ENCODE assay signal across 8 cellular contexts in genomic region chr7:87627634-87627994, GRCh38. TPM values are rescaled to one million over a fixed set of nuclear protein-coding genes. Genes with fewer than 3 reads are reported as not detected.
A peak's percentile ranks its signal among the peaks of the same experiment; 100 is the strongest.
DNase-seq lines count a peak whose midpoint lies in the region; ATAC-seq and TF ChIP-seq lines count a peak whose summit lies in the region.

No MANE protein-coding gene starts in this region.

- H3K27ac ChIP-seq in psoas muscle, result peak overlapping the region; percentile 44

- H3K27me3 Mint-ChIP-seq in activated CD4-positive, alpha-beta T cell treated with anti-CD3 and anti-CD28 coated beads for 36 hours, result peaks cover 10% of the 10 kb centered on the region
- H3K27me3 Mint-ChIP-seq in activated B cell treated with CpG ODN at 0.5 μM for 24 hours, result peaks cover 7% of the 10 kb centered on the region

- ATAC-seq in activated CD4-positive, alpha-beta T cell treated with anti-CD3 and anti-CD28 coated beads for 36 hours, result peak; percentile 33
- ATAC-seq in HG02970 (IDR thresholded peaks at IDR 0.05; ENCODE audit: low FRiP score, unreplicated experiment), result peak; percentile 27
- ATAC-seq in activated B cell treated with CpG ODN at 0.5 μM for 24 hours (ENCODE audit: low read depth), result peak; percentile 6
- peak; percentile 12 for ATAC-seq in Right ventricle myocardium inferior
- peak; percentile 20 to 50 (median 44) for ATAC-seq in psoas muscle

- H3K27ac Mint-ChIP-seq in activated CD4-positive, alpha-beta T cell treated with anti-CD3 and anti-CD28 coated beads for 36 hours, result no peak overlapping the region
- H3K27ac Mint-ChIP-seq in activated B cell treated with CpG ODN at 0.5 μM for 24 hours, result no peak overlapping the region

- peak overlapping the region; percentile 74 for H3K4me3 Mint-ChIP-seq in activated CD4-positive, alpha-beta T cell treated with anti-CD3 and anti-CD28 coated beads for 36 hours
- peak overlapping the region; percentile 83 for H3K4me3 Mint-ChIP-seq in activated B cell treated with CpG ODN at 0.5 μM for 24 hours

- no peaks in the 10 kb centered on the region for H3K9me3 Mint-ChIP-seq in activated CD4-positive, alpha-beta T cell treated with anti-CD3 and anti-CD28 coated beads for 36 hours (ENCODE audit: low read depth)
- H3K9me3 Mint-ChIP-seq in activated B cell treated with CpG ODN at 0.5 μM for 24 hours, result no peaks in the 10 kb centered on the region

- TF ChIP-seq CTCF in activated B cell treated with CpG ODN at 0.5 μM for 24 hours (IDR thresholded peaks at IDR 0.05) (no peak), psoas muscle (IDR thresholded peaks at IDR 0.05) (no peak)

- CTCF ChIA-PET in activated CD4-positive, alpha-beta T cell treated with anti-CD3 and anti-CD28 coated beads for 36 hours (lab: Charles Lee), result interaction anchor here (0.6 to 1.7 kb wide), 4 partner anchors 27 to 505 kb away, joined by 3 to 5 read pairs (median 3); partner anchors contain the start of gene ABCB1
- CTCF ChIA-PET in activated B cell treated with CpG ODN at 0.5 μM for 24 hours (lab: Charles Lee), result no interaction called here

- H3K4me1 Mint-ChIP-seq in activated CD4-positive, alpha-beta T cell treated with anti-CD3 and anti-CD28 coated beads for 36 hours, result peaks cover 10% of the 10 kb centered on the region
- H3K4me1 Mint-ChIP-seq in activated B cell treated with CpG ODN at 0.5 μM for 24 hours, result peaks cover 11% of the 10 kb centered on the region

- H3K4me3 ChIP-seq in psoas muscle, result peak overlapping the region; percentile 82

- no peaks in the 10 kb centered on the region for H3K27me3 ChIP-seq in psoas muscle (ENCODE audit: insufficient read depth in 3 of 3, low read length in 2 of 3)

- DNase-seq in activated CD4-positive, alpha-beta T cell treated with anti-CD3 and anti-CD28 coated beads for 36 hours, result no peak
- DNase-seq in activated CD4-positive, alpha-beta T cell treated with anti-CD3 and anti-CD28 coated beads for 48 hours, result no peak
- DNase-seq in activated B cell treated with CpG ODN at 0.5 μM for 24 hours, result no peak
- DNase-seq in Right ventricle myocardium inferior (ENCODE audit: missing footprints), result peak; percentile 75
- DNase-seq in psoas muscle, result peak; percentile 20 to 52
- no peak for DNase-seq in hippocampal formation (lab: John Stamatoyannopoulos, UW)
- DNase-seq in ecto neural progenitor cell (ENCODE audit: low spot score), result no peak

- WGBS in psoas muscle, 3 donors, result 1 to 2% (median 1%) methylated on average over 28 to 30 of the region's 30 CpGs

- POLR2A ChIA-PET in activated CD4-positive, alpha-beta T cell treated with anti-CD3 and anti-CD28 coated beads for 36 hours (lab: Charles Lee), result no interaction called here
- POLR2A ChIA-PET in activated B cell treated with CpG ODN at 0.5 μM for 24 hours (lab: Charles Lee), result interaction anchor here (2.6 kb wide), 1 partner anchor 27 kb away, joined by 12 read pairs; the partner anchor contains the start of gene ABCB1

- intact Hi-C loops in activated CD4-positive, alpha-beta T cell treated with anti-CD3 and anti-CD28 coated beads for 36 hours (cut with DNase I, micrococcal nuclease), result loop anchor here (5.0 to 10.0 kb wide), 5 partner anchors 53 to 1375 kb away; partner anchors contain the start of gene ADAM22 (in 1 of the 2)
- intact Hi-C loops in activated B cell treated with CpG ODN at 0.5 μM for 24 hours (cut with micrococcal nuclease) (loop anchor here (5.0 to 10.0 kb wide), 2 partner anchors 473 to 590 kb away; partner anchors contain the start of gene DMTF1), Right ventricle myocardium inferior (cut with DNase I) (no loop called here), psoas muscle (cut with DNase I) (no loop called here)

- no peaks in the 10 kb centered on the region for H3K36me3 Mint-ChIP-seq in activated CD4-positive, alpha-beta T cell treated with anti-CD3 and anti-CD28 coated beads for 36 hours (ENCODE audit: low read depth)
- H3K36me3 Mint-ChIP-seq in activated B cell treated with CpG ODN at 0.5 μM for 24 hours (ENCODE audit: low read depth), result no peaks in the 10 kb centered on the region

- H3K4me1 ChIP-seq in psoas muscle, result no peaks in the 10 kb centered on the region

- H3K9me3 ChIP-seq in psoas muscle, result no peaks in the 10 kb centered on the region

- no peaks in the 10 kb centered on the region for H3K36me3 ChIP-seq in psoas muscle (ENCODE audit: insufficient read depth in 1 of 2, low read depth in 1 of 2)

RNA-seq across cellular contexts. Expression of gene RUNDC3B, which starts 0.6 kb away (rescaled TPM):
- total RNA-seq in activated CD4-positive, alpha-beta T cell treated with anti-CD3 and anti-CD28 coated beads for 36 hours, result 1 to 10 TPM; 1.6 to 1.7 TPM
- total RNA-seq in activated B cell treated with CpG ODN at 0.5 μM for 24 hours, result 0.10 and 0.47 TPM in 2 replicates
- total RNA-seq in Right ventricle myocardium inferior, result 1.0 TPM
- total RNA-seq in psoas muscle, result 1 to 10 TPM in 1 of 4 donors, under 1 TPM in 3; 0.42 to 1.2 (median 0.62) TPM
- polyA plus RNA-seq in psoas muscle, result 1 to 10 TPM in 1 of 3 donors, under 1 TPM in 2; 0.05 to 1.2 (median 0.68) TPM

RNA-seq across cellular contexts. Expression of gene ABCB1, which starts 26.9 kb away (rescaled TPM):
- 1 to 10 TPM; 4.5 to 4.9 TPM for total RNA-seq in activated CD4-positive, alpha-beta T cell treated with anti-CD3 and anti-CD28 coated beads for 36 hours
- total RNA-seq in activated B cell treated with CpG ODN at 0.5 μM for 24 hours (4.1 and 4.7 TPM in 2 replicates), Right ventricle myocardium inferior (4.5 TPM), psoas muscle (1 to 10 TPM in 2 of 4 donors, under 1 TPM in 2; 0.40 to 2.4 (median 1.1) TPM)
- polyA plus RNA-seq in psoas muscle, result under 1 TPM; 0.09 to 0.59 (median 0.25) TPM

Comparison
In these comparisons a context has a peak if more than half of its experiments do, and no peak if none do; other contexts are left out.
1. DNase-seq: peak in Right ventricle myocardium inferior (single experiment) and psoas muscle (2 of 2); none in activated CD4-positive, alpha-beta T cell treated with anti-CD3 and anti-CD28 coated beads for 36 hours (single experiment), activated CD4-positive, alpha-beta T cell treated with anti-CD3 and anti-CD28 coated beads for 48 hours (single experiment), activated B cell treated with CpG ODN at 0.5 μM for 24 hours (single experiment), hippocampal formation (0 of 2) and ecto neural progenitor cell (single experiment).
2. intact Hi-C loops: an anchor here in activated CD4-positive, alpha-beta T cell treated with anti-CD3 and anti-CD28 coated beads for 36 hours (5.0 to 10.0 kb wide) and activated B cell treated with CpG ODN at 0.5 μM for 24 hours (5.0 to 10.0 kb wide); none called in Right ventricle myocardium inferior and psoas muscle.
3. Peak in every context shown above with its lines, with median percentiles within 50 percentile points of each other: ATAC-seq.